ENCODE assay signal across 1 cellular context in the genomic region with DNA sequence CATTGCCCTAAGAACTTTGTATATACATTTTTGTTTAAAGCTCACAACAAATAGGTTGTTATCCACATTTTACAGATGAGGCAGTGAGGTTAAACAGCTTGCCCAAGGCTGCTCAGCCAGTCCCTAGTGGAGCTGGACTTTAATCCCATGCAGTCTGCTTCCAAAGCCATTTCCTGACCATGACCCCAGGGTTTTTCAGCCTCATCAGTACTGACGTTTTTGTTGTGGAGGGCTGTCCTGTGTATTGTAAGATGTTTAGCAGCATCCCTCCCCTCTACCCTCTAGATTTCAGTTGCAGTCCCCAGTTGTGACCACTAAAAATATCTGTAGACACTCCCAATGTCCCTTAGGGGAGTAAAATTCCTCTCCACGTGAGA.
A peak's percentile ranks its signal among the peaks of the same experiment; 100 is the strongest.
TF ChIP-seq lines count a peak whose summit lies in the region.

No MANE protein-coding gene starts in this region.

TF ChIP-seq in HepG2, 621 proteins besides CTCF, POLR2A, EP300 and RAD21 (continued from another document and continues in another):
- TF ChIP-seq, protein P1, sequence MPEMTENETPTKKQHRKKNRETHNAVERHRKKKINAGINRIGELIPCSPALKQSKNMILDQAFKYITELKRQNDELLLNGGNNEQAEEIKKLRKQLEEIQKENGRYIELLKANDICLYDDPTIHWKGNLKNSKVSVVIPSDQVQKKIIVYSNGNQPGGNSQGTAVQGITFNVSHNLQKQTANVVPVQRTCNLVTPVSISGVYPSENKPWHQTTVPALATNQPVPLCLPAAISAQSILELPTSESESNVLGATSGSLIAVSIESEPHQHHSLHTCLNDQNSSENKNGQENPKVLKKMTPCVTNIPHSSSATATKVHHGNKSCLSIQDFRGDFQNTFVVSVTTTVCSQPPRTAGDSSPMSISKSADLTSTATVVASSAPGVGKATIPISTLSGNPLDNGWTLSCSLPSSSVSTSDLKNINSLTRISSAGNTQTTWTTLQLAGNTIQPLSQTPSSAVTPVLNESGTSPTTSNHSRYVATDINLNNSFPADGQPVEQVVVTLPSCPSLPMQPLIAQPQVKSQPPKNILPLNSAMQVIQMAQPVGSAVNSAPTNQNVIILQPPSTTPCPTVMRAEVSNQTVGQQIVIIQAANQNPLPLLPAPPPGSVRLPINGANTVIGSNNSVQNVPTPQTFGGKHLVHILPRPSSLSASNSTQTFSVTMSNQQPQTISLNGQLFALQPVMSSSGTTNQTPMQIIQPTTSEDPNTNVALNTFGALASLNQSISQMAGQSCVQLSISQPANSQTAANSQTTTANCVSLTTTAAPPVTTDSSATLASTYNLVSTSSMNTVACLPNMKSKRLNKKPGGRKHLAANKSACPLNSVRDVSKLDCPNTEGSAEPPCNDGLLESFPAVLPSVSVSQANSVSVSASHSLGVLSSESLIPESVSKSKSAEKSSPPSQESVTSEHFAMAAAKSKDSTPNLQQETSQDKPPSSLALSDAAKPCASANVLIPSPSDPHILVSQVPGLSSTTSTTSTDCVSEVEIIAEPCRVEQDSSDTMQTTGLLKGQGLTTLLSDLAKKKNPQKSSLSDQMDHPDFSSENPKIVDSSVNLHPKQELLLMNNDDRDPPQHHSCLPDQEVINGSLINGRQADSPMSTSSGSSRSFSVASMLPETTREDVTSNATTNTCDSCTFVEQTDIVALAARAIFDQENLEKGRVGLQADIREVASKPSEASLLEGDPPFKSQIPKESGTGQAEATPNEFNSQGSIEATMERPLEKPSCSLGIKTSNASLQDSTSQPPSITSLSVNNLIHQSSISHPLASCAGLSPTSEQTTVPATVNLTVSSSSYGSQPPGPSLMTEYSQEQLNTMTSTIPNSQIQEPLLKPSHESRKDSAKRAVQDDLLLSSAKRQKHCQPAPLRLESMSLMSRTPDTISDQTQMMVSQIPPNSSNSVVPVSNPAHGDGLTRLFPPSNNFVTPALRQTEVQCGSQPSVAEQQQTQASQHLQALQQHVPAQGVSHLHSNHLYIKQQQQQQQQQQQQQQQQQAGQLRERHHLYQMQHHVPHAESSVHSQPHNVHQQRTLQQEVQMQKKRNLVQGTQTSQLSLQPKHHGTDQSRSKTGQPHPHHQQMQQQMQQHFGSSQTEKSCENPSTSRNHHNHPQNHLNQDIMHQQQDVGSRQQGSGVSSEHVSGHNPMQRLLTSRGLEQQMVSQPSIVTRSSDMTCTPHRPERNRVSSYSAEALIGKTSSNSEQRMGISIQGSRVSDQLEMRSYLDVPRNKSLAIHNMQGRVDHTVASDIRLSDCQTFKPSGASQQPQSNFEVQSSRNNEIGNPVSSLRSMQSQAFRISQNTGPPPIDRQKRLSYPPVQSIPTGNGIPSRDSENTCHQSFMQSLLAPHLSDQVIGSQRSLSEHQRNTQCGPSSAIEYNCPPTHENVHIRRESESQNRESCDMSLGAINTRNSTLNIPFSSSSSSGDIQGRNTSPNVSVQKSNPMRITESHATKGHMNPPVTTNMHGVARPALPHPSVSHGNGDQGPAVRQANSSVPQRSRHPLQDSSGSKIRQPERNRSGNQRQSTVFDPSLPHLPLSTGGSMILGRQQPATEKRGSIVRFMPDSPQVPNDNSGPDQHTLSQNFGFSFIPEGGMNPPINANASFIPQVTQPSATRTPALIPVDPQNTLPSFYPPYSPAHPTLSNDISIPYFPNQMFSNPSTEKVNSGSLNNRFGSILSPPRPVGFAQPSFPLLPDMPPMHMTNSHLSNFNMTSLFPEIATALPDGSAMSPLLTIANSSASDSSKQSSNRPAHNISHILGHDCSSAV (CRISPR knock-in tag; IDR thresholded peaks at IDR 0.05; ENCODE audit: borderline replicate concordance): no peak
- TF ChIP-seq NFRKB (IDR thresholded peaks at IDR 0.05) (no peak), ZNF556 (CRISPR knock-in tag; IDR thresholded peaks at IDR 0.05; ENCODE audit: borderline replicate concordance) (no peak), KLF13 (CRISPR knock-in tag; IDR thresholded peaks at IDR 0.05) (no peak), PAX8 (CRISPR knock-in tag; IDR thresholded peaks at IDR 0.05; ENCODE audit: borderline replicate concordance) (no peak), ATAD3A (CRISPR knock-in tag; IDR thresholded peaks at IDR 0.05) (no peak), MED1 (CRISPR knock-in tag; IDR thresholded peaks at IDR 0.05) (no peak), THAP9 (CRISPR knock-in tag; IDR thresholded peaks at IDR 0.05; ENCODE audit: borderline replicate concordance) (no peak), ZNF180 (CRISPR knock-in tag; IDR thresholded peaks at IDR 0.05; ENCODE audit: borderline replicate concordance, low read depth) (no peak), ZNF224 (CRISPR knock-in tag; IDR thresholded peaks at IDR 0.05) (no peak), HNRNPH1 (optimal IDR thresholded peaks at IDR 0.05; ENCODE audit: low read depth, low read length) (no peak), ZBTB1 (CRISPR knock-in tag; IDR thresholded peaks at IDR 0.05; ENCODE audit: borderline replicate concordance) (no peak), PHF21A (CRISPR knock-in tag; IDR thresholded peaks at IDR 0.05) (no peak), GTF2F1 (IDR thresholded peaks at IDR 0.05; ENCODE audit: low read length) (no peak), IRF2 (CRISPR knock-in tag; IDR thresholded peaks at IDR 0.05) (no peak), JUNB (CRISPR knock-in tag; IDR thresholded peaks at IDR 0.05; ENCODE audit: borderline replicate concordance) (no peak), FOXK2 (IDR thresholded peaks at IDR 0.05) (no peak), AFF4 (CRISPR knock-in tag; IDR thresholded peaks at IDR 0.05) (no peak), ZNF3 (CRISPR knock-in tag; IDR thresholded peaks at IDR 0.05) (no peak), THAP7 (CRISPR knock-in tag; IDR thresholded peaks at IDR 0.05) (no peak), ZNF747 (CRISPR knock-in tag; IDR thresholded peaks at IDR 0.05; ENCODE audit: borderline replicate concordance) (no peak), BHLHE40 (IDR thresholded peaks at IDR 0.05; ENCODE audit: low read length) (no peak), ZNF331 (CRISPR knock-in tag; IDR thresholded peaks at IDR 0.05) (no peak), GLMP (CRISPR knock-in tag; IDR thresholded peaks at IDR 0.05; ENCODE audit: borderline replicate concordance) (no peak), ZZZ3 (CRISPR knock-in tag; IDR thresholded peaks at IDR 0.05; ENCODE audit: borderline replicate concordance) (no peak), TAF15 (IDR thresholded peaks at IDR 0.05; ENCODE audit: low read depth, low read length, poor library complexity, severe bottlenecking) (no peak), DNMT1 (CRISPR knock-in tag; IDR thresholded peaks at IDR 0.05) (no peak), MLLT10 (CRISPR knock-in tag; IDR thresholded peaks at IDR 0.05) (no peak), MXI1 (IDR thresholded peaks at IDR 0.05; ENCODE audit: borderline replicate concordance, low read depth, low read length) (no peak), NCOA2 (CRISPR knock-in tag; IDR thresholded peaks at IDR 0.05) (no peak), ETV5 (CRISPR knock-in tag; IDR thresholded peaks at IDR 0.05; ENCODE audit: borderline replicate concordance) (peak; percentile 14; the same call in 1 of the 2 replicates), THYN1 (CRISPR knock-in tag; IDR thresholded peaks at IDR 0.05; ENCODE audit: borderline replicate concordance, low read depth) (no peak), TBX2 (CRISPR knock-in tag; IDR thresholded peaks at IDR 0.05; ENCODE audit: borderline replicate concordance) (no peak), MED8 (CRISPR knock-in tag; IDR thresholded peaks at IDR 0.05; ENCODE audit: insufficient replicate concordance) (no peak), ZNF343 (CRISPR knock-in tag; IDR thresholded peaks at IDR 0.05) (no peak), SRY (CRISPR knock-in tag; IDR thresholded peaks at IDR 0.05) (no peak), NFIB (CRISPR knock-in tag; IDR thresholded peaks at IDR 0.05; ENCODE audit: borderline replicate concordance) (no peak)
- TF ChIP-seq, protein P2, sequence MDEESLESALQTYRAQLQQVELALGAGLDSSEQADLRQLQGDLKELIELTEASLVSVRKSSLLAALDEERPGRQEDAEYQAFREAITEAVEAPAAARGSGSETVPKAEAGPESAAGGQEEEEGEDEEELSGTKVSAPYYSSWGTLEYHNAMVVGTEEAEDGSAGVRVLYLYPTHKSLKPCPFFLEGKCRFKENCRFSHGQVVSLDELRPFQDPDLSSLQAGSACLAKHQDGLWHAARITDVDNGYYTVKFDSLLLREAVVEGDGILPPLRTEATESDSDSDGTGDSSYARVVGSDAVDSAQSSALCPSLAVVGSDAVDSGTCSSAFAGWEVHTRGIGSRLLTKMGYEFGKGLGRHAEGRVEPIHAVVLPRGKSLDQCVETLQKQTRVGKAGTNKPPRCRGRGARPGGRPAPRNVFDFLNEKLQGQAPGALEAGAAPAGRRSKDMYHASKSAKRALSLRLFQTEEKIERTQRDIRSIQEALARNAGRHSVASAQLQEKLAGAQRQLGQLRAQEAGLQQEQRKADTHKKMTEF (CRISPR knock-in tag; IDR thresholded peaks at IDR 0.05): no peak
- TF ChIP-seq, protein P3, sequence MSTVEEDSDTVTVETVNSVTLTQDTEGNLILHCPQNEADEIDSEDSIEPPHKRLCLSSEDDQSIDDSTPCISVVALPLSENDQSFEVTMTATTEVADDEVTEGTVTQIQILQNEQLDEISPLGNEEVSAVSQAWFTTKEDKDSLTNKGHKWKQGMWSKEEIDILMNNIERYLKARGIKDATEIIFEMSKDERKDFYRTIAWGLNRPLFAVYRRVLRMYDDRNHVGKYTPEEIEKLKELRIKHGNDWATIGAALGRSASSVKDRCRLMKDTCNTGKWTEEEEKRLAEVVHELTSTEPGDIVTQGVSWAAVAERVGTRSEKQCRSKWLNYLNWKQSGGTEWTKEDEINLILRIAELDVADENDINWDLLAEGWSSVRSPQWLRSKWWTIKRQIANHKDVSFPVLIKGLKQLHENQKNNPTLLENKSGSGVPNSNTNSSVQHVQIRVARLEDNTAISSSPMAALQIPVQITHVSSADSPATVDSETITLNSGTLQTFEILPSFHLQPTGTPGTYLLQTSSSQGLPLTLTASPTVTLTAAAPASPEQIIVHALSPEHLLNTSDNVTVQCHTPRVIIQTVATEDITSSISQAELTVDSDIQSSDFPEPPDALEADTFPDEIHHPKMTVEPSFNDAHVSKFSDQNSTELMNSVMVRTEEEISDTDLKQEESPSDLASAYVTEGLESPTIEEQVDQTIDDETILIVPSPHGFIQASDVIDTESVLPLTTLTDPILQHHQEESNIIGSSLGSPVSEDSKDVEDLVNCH (CRISPR knock-in tag; IDR thresholded peaks at IDR 0.05): no peak
